ENCODE assay signal across 8 cellular contexts in genomic region chr16:3879258-3879886, GRCh38. TPM values are rescaled to one million over a fixed set of nuclear protein-coding genes. Genes with fewer than 3 reads are reported as not detected.
DNase-seq lines count a peak whose midpoint lies in the region; ATAC-seq and TF ChIP-seq lines count a peak whose summit lies in the region.

No MANE protein-coding gene starts in this region.

- H3K9me3 ChIP-seq in CD4-positive, alpha-beta memory T cell (ENCODE audit: control insufficient read depth in 1 of 2, low read length in 2 of 2) = no peaks in the 10 kb centered on the region
- no peaks in the 10 kb centered on the region for H3K9me3 ChIP-seq in SU-DHL-6 (ENCODE audit: insufficient read depth, low read length)
- H3K9me3 ChIP-seq in ectodermal cell (ENCODE audit: control insufficient read depth, low read length) = no peaks in the 10 kb centered on the region

- peaks cover 3 to 4% of the 10 kb centered on the region in 2 donors for H3K27me3 Mint-ChIP-seq in CD4-positive, alpha-beta memory T cell
- H3K27me3 Mint-ChIP-seq in GM23338 (ENCODE audit: insufficient read depth, low read depth, poor library complexity) (peaks cover 15% of the 10 kb centered on the region), mesothelial cell of epicardium (ENCODE audit: low read depth) (no peaks in the 10 kb centered on the region), type B pancreatic cell (no peaks in the 10 kb centered on the region)

- peaks cover 57% of the 10 kb centered on the region for H3K4me1 ChIP-seq in CD4-positive, alpha-beta memory T cell (ENCODE audit: insufficient read depth, low read length)
- H3K4me1 ChIP-seq in GM23338 (ENCODE audit: insufficient read depth) (peaks cover 26% of the 10 kb centered on the region), ectodermal cell (ENCODE audit: control insufficient read depth, insufficient read depth, low read length) (peaks cover 4% of the 10 kb centered on the region)

- H3K27ac Mint-ChIP-seq in CD4-positive, alpha-beta memory T cell = peak overlapping the region; percentile 92 to 97 (median 94)
- H3K27ac Mint-ChIP-seq in GM23338 = no peak overlapping the region
- H3K27ac Mint-ChIP-seq in mesothelial cell of epicardium = peak overlapping the region; percentile 96
- H3K27ac Mint-ChIP-seq in type B pancreatic cell = peak overlapping the region; percentile 96

- no peaks in the 10 kb centered on the region for H3K36me3 ChIP-seq in CD4-positive, alpha-beta memory T cell (ENCODE audit: insufficient read depth, low read length)
- H3K36me3 ChIP-seq in GM23338 (ENCODE audit: insufficient read depth) (no peaks in the 10 kb centered on the region), SU-DHL-6 (ENCODE audit: low read length) (peaks cover 6% of the 10 kb centered on the region; the same call in 1 of the 2 replicates), ectodermal cell (ENCODE audit: control insufficient read depth, insufficient read depth, low read length) (no peaks in the 10 kb centered on the region)

- H3K9me3 Mint-ChIP-seq in CD4-positive, alpha-beta memory T cell = no peaks in the 10 kb centered on the region
- H3K9me3 Mint-ChIP-seq in GM23338 (no peaks in the 10 kb centered on the region), mesothelial cell of epicardium (no peaks in the 10 kb centered on the region), type B pancreatic cell (no peaks in the 10 kb centered on the region)

- WGBS in ectodermal cell, 2 experiments = 1 to 2% methylated on average over 50 of the region's 50 CpGs

- peak in 1 of 5 donors; percentile 9 for DNase-seq in CD4-positive, alpha-beta memory T cell
- DNase-seq in GM23338 (ENCODE audit: low spot score) = peak; percentile 44
- DNase-seq in mesothelial cell of epicardium (ENCODE audit: low spot score in 2 of 2, unreplicated experiment in 2 of 2) = peak; percentile 26 to 45
- DNase-seq in type B pancreatic cell (ENCODE audit: extremely low spot score, unreplicated experiment) = no peak
- DNase-seq in NCI-H1694 treated with DMSO at 0.1 percent for 48 hours (lab: John Stamatoyannopoulos, UW) = no peak
- no peak for DNase-seq in NK-92 (lab: John Stamatoyannopoulos, UW; ENCODE audit: unreplicated experiment)

- peak; percentile 5; the same call in 1 of the 3 replicates for ATAC-seq in GM23338

- POLR2A ChIA-PET in CD4-positive, alpha-beta memory T cell (lab: Charles Lee; ENCODE audit: partially characterized antibody) = interaction anchor here (0.9 to 3.0 kb wide), 5 partner anchors 8 to 162 kb away, joined by 3 to 10 read pairs (median 4); partner anchors contain the start of gene TRAP1

- no peaks in the 10 kb centered on the region for H3F3A ChIP-seq in GM23338 (replicated peaks; ENCODE audit: low read depth)
- H3F3A ChIP-seq in SU-DHL-6 (ENCODE audit: insufficient read depth) = no peaks in the 10 kb centered on the region

- peak overlapping the region; percentile 65 for H3K27ac ChIP-seq in CD4-positive, alpha-beta memory T cell (ENCODE audit: low read depth, low read length)
- H3K27ac ChIP-seq in GM23338 (ENCODE audit: low read depth) = no peak overlapping the region
- 0 out of 2 replicates have a peak overlapping the region, but pooled peaks have one; percentile 22 for H3K27ac ChIP-seq in SU-DHL-6 (ENCODE audit: low read depth, low read length)
- H3K27ac ChIP-seq in ectodermal cell (ENCODE audit: insufficient read depth, low read depth, low read length, poor library complexity, severe bottlenecking) = no peak overlapping the region

- H3K4me2 ChIP-seq in GM23338 (peak overlapping the region; percentile 99), SU-DHL-6 (ENCODE audit: low read depth, low read length, poor library complexity, severe bottlenecking) (peak overlapping the region; percentile 79)

- CTCF ChIA-PET in CD4-positive, alpha-beta memory T cell (lab: Charles Lee; ENCODE audit: partially characterized antibody) = interaction anchor here (1.3 to 2.5 kb wide), 7 partner anchors 12 to 374 kb away, joined by 3 to 9 read pairs (median 4); no protein-coding TSS in a partner anchor

- peak overlapping the region; percentile 91 to 98 (median 94) for H3K4me3 Mint-ChIP-seq in CD4-positive, alpha-beta memory T cell
- peak overlapping the region; percentile 83 for H3K4me3 Mint-ChIP-seq in GM23338
- peak overlapping the region; percentile 90 for H3K4me3 Mint-ChIP-seq in mesothelial cell of epicardium
- peak overlapping the region; percentile 98 for H3K4me3 Mint-ChIP-seq in type B pancreatic cell

- H3K9ac ChIP-seq in SU-DHL-6 (ENCODE audit: low read length) = peak overlapping the region; percentile 83

- peak overlapping the region; percentile 55 to 74 for H3K4me3 ChIP-seq in CD4-positive, alpha-beta memory T cell (ENCODE audit: low read length in 2 of 2)
- H3K4me3 ChIP-seq in GM23338 (peak overlapping the region; percentile 84), SU-DHL-6 (ENCODE audit: insufficient read depth, low read length, poor library complexity, severe bottlenecking) (peak overlapping the region; percentile 86), ectodermal cell (ENCODE audit: insufficient read depth, low read depth, low read length) (peak overlapping the region; percentile 75)

- TF ChIP-seq CTCF in GM23338 (conservative IDR thresholded peaks at IDR 0.05; ENCODE audit: low read depth in 2 of 2) (no peak), SU-DHL-6 (IDR thresholded peaks at IDR 0.05; ENCODE audit: insufficient read depth, low read length, poor library complexity, severe bottlenecking) (no peak), mesothelial cell of epicardium (IDR thresholded peaks at IDR 0.05; ENCODE audit: unreplicated experiment) (no peak), type B pancreatic cell (conservative IDR thresholded peaks at IDR 0.05) (peak; percentile 22)

- peaks cover 45 to 61% (median 52%) of the 10 kb centered on the region in 4 donors for H3K4me1 Mint-ChIP-seq in CD4-positive, alpha-beta memory T cell
- H3K4me1 Mint-ChIP-seq in GM23338 (peaks cover 48% of the 10 kb centered on the region), mesothelial cell of epicardium (peaks cover 50% of the 10 kb centered on the region), type B pancreatic cell (ENCODE audit: unreplicated experiment) (peaks cover 44% of the 10 kb centered on the region)

- H4K20me1 ChIP-seq in GM23338 (replicated peaks; ENCODE audit: insufficient read depth) = peaks cover 51% of the 10 kb centered on the region
- H4K20me1 ChIP-seq in SU-DHL-6 (ENCODE audit: low read depth, low read length) = peaks cover 23% of the 10 kb centered on the region; the same call in 1 of the 2 replicates

- H2AFZ ChIP-seq in GM23338 (no peak overlapping the region), SU-DHL-6 (ENCODE audit: low read depth, low read length, severe bottlenecking) (no peak overlapping the region)

- H3K79me2 ChIP-seq in GM23338 (replicated peaks; ENCODE audit: insufficient read depth) (peaks cover 53% of the 10 kb centered on the region), SU-DHL-6 (ENCODE audit: insufficient read depth, low read length) (peaks cover 54% of the 10 kb centered on the region)

- no peaks in the 10 kb centered on the region for H3K9me2 ChIP-seq in GM23338 (ENCODE audit: insufficient read depth)
- H3K9me2 ChIP-seq in SU-DHL-6 (replicated peaks; ENCODE audit: insufficient read depth, low read length) = no peaks in the 10 kb centered on the region

- no peaks in the 10 kb centered on the region for H3K27me3 ChIP-seq in CD4-positive, alpha-beta memory T cell (ENCODE audit: insufficient read depth, low read length)
- H3K27me3 ChIP-seq in GM23338 (ENCODE audit: insufficient read depth) = no peaks in the 10 kb centered on the region
- H3K27me3 ChIP-seq in SU-DHL-6 (ENCODE audit: low read length) = no peaks in the 10 kb centered on the region
- H3K27me3 ChIP-seq in ectodermal cell (ENCODE audit: control insufficient read depth, insufficient read depth, low read length, poor library complexity, severe bottlenecking) = no peaks in the 10 kb centered on the region

- peaks cover 6 to 37% of the 10 kb centered on the region in 2 donors for H3K36me3 Mint-ChIP-seq in CD4-positive, alpha-beta memory T cell
- H3K36me3 Mint-ChIP-seq in GM23338 (ENCODE audit: low read depth) = peaks cover 17% of the 10 kb centered on the region
- H3K36me3 Mint-ChIP-seq in mesothelial cell of epicardium = no peaks in the 10 kb centered on the region
- H3K36me3 Mint-ChIP-seq in type B pancreatic cell = peaks cover 14% of the 10 kb centered on the region

- intact Hi-C loops in CD4-positive, alpha-beta memory T cell (cut with micrococcal nuclease) = no loop called here

TF ChIP-seq in GM23338, 12 proteins besides CTCF, POLR2A, EP300 and RAD21 (continues in another document):
- no peak for TF ChIP-seq ZNF331 (CRISPR knock-in tag; IDR thresholded peaks at IDR 0.05; ENCODE audit: low read depth)
- no peak for TF ChIP-seq ZNF114 (CRISPR knock-in tag; IDR thresholded peaks at IDR 0.05)
- TF ChIP-seq ETS1 (IDR thresholded peaks at IDR 0.05) = no peak
- no peak for TF ChIP-seq POLR2AphosphoS5 (IDR thresholded peaks at IDR 0.05; ENCODE audit: low read depth)
- TF ChIP-seq CREB1 (CRISPR knock-in tag; IDR thresholded peaks at IDR 0.05; ENCODE audit: low read depth) = no peak
- no peak for TF ChIP-seq JUNB (IDR thresholded peaks at IDR 0.05; ENCODE audit: unreplicated experiment)
- TF ChIP-seq EZH2phosphoT487 (IDR thresholded peaks at IDR 0.05; ENCODE audit: unreplicated experiment) = no peak
- no peak for TF ChIP-seq NANOG (IDR thresholded peaks at IDR 0.05; ENCODE audit: borderline replicate concordance)
- TF ChIP-seq EZH2 (IDR thresholded peaks at IDR 0.05; ENCODE audit: low read depth, unreplicated experiment) = no peak

RNA-seq across cellular contexts. Expression of gene CREBBP, which starts 1.1 kb away (rescaled TPM):
- total RNA-seq in CD4-positive, alpha-beta memory T cell = 100 to 1,000 TPM; 119 to 133 TPM
- polyA plus RNA-seq in CD4-positive, alpha-beta memory T cell = 10 to 100 TPM in 1 of 2 donors, under 1 TPM in 1; 0.60 to 17.9 TPM
- total RNA-seq in GM23338 (2014; rRNA removed; shearing (Covaris generic)) = 42.7 and 54.8 TPM in 2 replicates
- polyA plus RNA-seq in GM23338 (2016; fragmentation: Nextera tagmentation; extraction: Ambion mirVana) = 36.9 and 38.1 TPM in 2 replicates
- polyA plus RNA-seq in ectodermal cell (2013, experiment 1 of 4) = 58.1 TPM
- 66.7 TPM for polyA plus RNA-seq in ectodermal cell (2013, experiment 2 of 4)
- 39.6 TPM for polyA plus RNA-seq in ectodermal cell (2013, experiment 3 of 4)
- 47.1 TPM for polyA plus RNA-seq in ectodermal cell (2013, experiment 4 of 4)
- 141 to 151 TPM (median 148 TPM) in 3 replicates for total RNA-seq in mesothelial cell of epicardium
- total RNA-seq in type B pancreatic cell (ENCODE audit: low replicate concordance) = 85.1 and 93.6 TPM in 2 replicates

Comparison
In these comparisons a context has a peak if more than half of its experiments do, and no peak if none do; other contexts are left out.
1. DNase-seq: peak in GM23338 (single experiment) and mesothelial cell of epicardium (2 of 2); none in type B pancreatic cell (single experiment), NCI-H1694 treated with DMSO at 0.1 percent for 48 hours (single experiment) and NK-92 (single experiment).
2. H3K27ac ChIP-seq: peak in CD4-positive, alpha-beta memory T cell (single experiment) and SU-DHL-6 (single experiment); none in GM23338 (single experiment) and ectodermal cell (single experiment).
3. Peak in every context shown above with its lines, with median percentiles within 50 percentile points of each other: H3K4me3 ChIP-seq and H3K4me3 Mint-ChIP-seq.